ENCODE assay signal across 8 cellular contexts in genomic region chr2:61855178-61855523, GRCh38. TPM values are rescaled to one million over a fixed set of nuclear protein-coding genes. Genes with fewer than 3 reads are reported as not detected.
A peak's percentile ranks its signal among the peaks of the same experiment; 100 is the strongest.
DNase-seq lines count a peak whose midpoint lies in the region; ATAC-seq, FAIRE-seq and TF ChIP-seq lines count a peak whose summit lies in the region.

No MANE protein-coding gene starts in this region.

- H3K4me1 ChIP-seq in body of pancreas (peaks cover 4% of the 10 kb centered on the region), HepG2 (ENCODE audit: insufficient read depth, low read length) (peaks cover 19% of the 10 kb centered on the region), thyroid gland (peaks cover 10% of the 10 kb centered on the region in 2 donors)

- peak in 2 of 3 donors; percentile 54 to 58 for TF ChIP-seq POLR2A in body of pancreas (IDR thresholded peaks at IDR 0.05)
- TF ChIP-seq POLR2A in HepG2 (IDR thresholded peaks at IDR 0.05; ENCODE audit: insufficient read depth in 1 of 2, low read depth in 2 of 2, low read length in 2 of 2): no peak
- TF ChIP-seq POLR2A in thyroid gland (IDR thresholded peaks at IDR 0.05): no peak

- intact Hi-C loops in body of pancreas (cut with DNase I) (no loop called here), HepG2 (cut with micrococcal nuclease; ENCODE audit: unreplicated experiment) (loop anchor here (2.0 kb wide), 1 partner anchor 34 kb away; the partner anchor contains the start of gene CCT4), thyroid gland (cut with DNase I) (no loop called here)

- in situ Hi-C loops in HepG2 (cut with HindIII; ENCODE audit: extremely low pct_ligation_motif_present, low pct_unique_long_range_greater_than_20kb): no loop called here

- DNase-seq in DMS79 treated with DMSO at 0.1 percent for 48 hours (lab: John Stamatoyannopoulos, UW) (peak; percentile 82), M059J (ENCODE audit: low read depth) (peak; percentile 60), body of pancreas (peak; percentile 44 to 60 (median 50)), HepG2 (ENCODE audit: low spot score) (peak; percentile 45), thyroid gland (peak; percentile 37 to 42)
- DNase-seq in stimulated activated CD4-positive, alpha-beta T cell treated with anti-CD3 and anti-CD28 coated beads, Interleukin-2, amount 100 ng/mL, for 48 hours: no peak

- no TSS peak for BruUV-seq in HepG2 (replicated peaks; lab: Mats Ljungman, UMichigan)

- peak overlapping the region; percentile 98 for H2AFZ ChIP-seq in HepG2 (ENCODE audit: low read length)

- peak; percentile 8 for ATAC-seq in body of pancreas
- peak; percentile 55 for ATAC-seq in HepG2
- no peak for ATAC-seq in HG03469 (IDR thresholded peaks at IDR 0.05; ENCODE audit: unreplicated experiment)
- ATAC-seq in HG03139 (IDR thresholded peaks at IDR 0.05; ENCODE audit: unreplicated experiment): no peak

- peak overlapping the region; percentile 99 for H3K4me2 ChIP-seq in HepG2 (ENCODE audit: low read depth, low read length)

- POLR2A ChIA-PET in HepG2 (lab: Yijun Ruan, JAX): interaction anchor here (1.0 to 2.6 kb wide), 10 partner anchors 8 to 380 kb away, joined by 3 to 17 read pairs (median 6); partner anchors contain the start of gene XPO1

- H3K27me3 ChIP-seq in body of pancreas (no peaks in the 10 kb centered on the region), HepG2 (ENCODE audit: control insufficient read depth in 1 of 2, insufficient read depth in 2 of 2, low read length in 2 of 2) (no peaks in the 10 kb centered on the region; a peak in 1 of 5 replicates), thyroid gland (no peaks in the 10 kb centered on the region)

- no peaks in the 10 kb centered on the region for H3K79me2 ChIP-seq in HepG2 (ENCODE audit: insufficient read depth, low read length)

- CTCF ChIA-PET in HepG2 (lab: Yijun Ruan, JAX; ENCODE audit: low intra/inter-chr PET ratio, low total read pairs): interaction anchor here (1.1 kb wide), 1 partner anchor 18 kb away, joined by 3 read pairs; no protein-coding TSS in a partner anchor

- H3K27ac ChIP-seq in body of pancreas (peak overlapping the region; percentile 61 to 95 (median 84)), HepG2 (ENCODE audit: extremely low read length, insufficient read depth, low read length) (peak overlapping the region; percentile 87), thyroid gland (peak overlapping the region; percentile 17 to 58 (median 48))

- peak overlapping the region; percentile 68 for H3K9ac ChIP-seq in HepG2 (ENCODE audit: insufficient read depth, low read depth, low read length)

- H3K9me3 ChIP-seq in body of pancreas: no peaks in the 10 kb centered on the region
- H3K9me3 ChIP-seq in HepG2 (ENCODE audit: low read length): no peaks in the 10 kb centered on the region
- no peaks in the 10 kb centered on the region for H3K9me3 ChIP-seq in thyroid gland

- peak overlapping the region; percentile 41 to 44 for H3K4me3 ChIP-seq in body of pancreas
- peak overlapping the region; percentile 54 to 93 (median 82) for H3K4me3 ChIP-seq in HepG2 (replicated peaks in 1 of 3; ENCODE audit: insufficient read depth in 1 of 3, low read depth in 2 of 3, low read length in 3 of 3)
- H3K4me3 ChIP-seq in thyroid gland (replicated peaks in 1 of 3): peak overlapping the region; percentile 35 to 73 (median 48)

- FAIRE-seq in HepG2 (lab: Jason Lieb, UNC): no peak

- no peak for TF ChIP-seq RAD21 in HepG2 (CRISPR knock-in tag; IDR thresholded peaks at IDR 0.05)

- TF ChIP-seq CTCF in body of pancreas (IDR thresholded peaks at IDR 0.05) (no peak), HepG2 (CRISPR knock-in tag; IDR thresholded peaks at IDR 0.05) (no peak; the same call in 1 of the 2 replicates), thyroid gland (IDR thresholded peaks at IDR 0.05) (no peak)

- H3K36me3 ChIP-seq in body of pancreas (replicated peaks in 1 of 2; ENCODE audit: insufficient read depth in 1 of 2, low read depth in 2 of 2): no peaks in the 10 kb centered on the region
- H3K36me3 ChIP-seq in HepG2 (replicated peaks in 1 of 2; ENCODE audit: control insufficient read depth in 1 of 2, insufficient read depth in 2 of 2, low read length in 2 of 2): no peaks in the 10 kb centered on the region
- H3K36me3 ChIP-seq in thyroid gland: no peaks in the 10 kb centered on the region

- TF ChIP-seq EP300 in HepG2 (IDR thresholded peaks at IDR 0.05; ENCODE audit: low read depth in 2 of 2, low read length in 2 of 2): no peak
- no peak for TF ChIP-seq EP300 in HepG2 (CRISPR knock-in tag; IDR thresholded peaks at IDR 0.05; ENCODE audit: borderline replicate concordance)

- no peaks in the 10 kb centered on the region for H4K20me1 ChIP-seq in HepG2 (ENCODE audit: insufficient read depth, low read length)

- 18 to 19% methylated on average over 6 to 9 of the region's 9 CpGs for WGBS in body of pancreas, 2 donors
- WGBS in HepG2 (ENCODE audit: low lambda C conversion rate): 0% methylated on average over 9 of the region's 9 CpGs
- 30 to 50% methylated on average over 9 of the region's 9 CpGs for WGBS in thyroid gland, 2 donors

RNA-seq across cellular contexts. Expression of gene FAM161A, which starts 1.3 kb away (rescaled TPM):
- total RNA-seq in M059J (2014; rRNA removed; shearing (Covaris generic)): 1.7 and 2.0 TPM in 2 replicates
- total RNA-seq in body of pancreas (1 to 10 TPM; 3.0 to 3.1 TPM), HepG2 (2016; rRNA removed; fragmentation: Illumina TruSeq; extraction: Trizol) (3.4 and 5.0 TPM in 2 replicates), thyroid gland (10 to 100 TPM in 2 of 4 donors, 1 to 10 TPM in 2; 5.6 to 17.1 (median 9.4) TPM)
- 0.81 and 1.1 TPM in 2 replicates for total RNA-seq in HepG2 (2016; cell fraction: cytosol; rRNA removed; fragmentation: Illumina TruSeq; extraction: Trizol; ENCODE audit: low read depth)
- 3.5 and 5.4 TPM in 2 replicates for total RNA-seq in HepG2 (2016; cell fraction: insoluble cytoplasmic fraction; rRNA removed; fragmentation: Illumina TruSeq; extraction: Trizol)
- 2.5 and 2.7 TPM in 2 replicates for total RNA-seq in HepG2 (2016; cell fraction: membrane; rRNA removed; fragmentation: Illumina TruSeq; extraction: Trizol)
- total RNA-seq in HepG2 (2016; cell fraction: nucleus; rRNA removed; fragmentation: Illumina TruSeq; extraction: Trizol): 5.8 and 7.4 TPM in 2 replicates
- polyA plus RNA-seq in HepG2 (2011; rRNA removed): 1.8 and 2.7 TPM in 2 replicates
- 0.50 and 0.65 TPM in 2 replicates for polyA plus RNA-seq in HepG2 (2011; cell fraction: cytosol; rRNA removed)
- 2.8 and 3.2 TPM in 2 replicates for polyA plus RNA-seq in HepG2 (2011; cell fraction: nucleus; rRNA removed)
- 2.5 and 3.3 TPM in 2 replicates for polyA plus RNA-seq in HepG2 (2012)
- 0.29 and 0.33 TPM in 2 replicates for polyA plus RNA-seq in HepG2 (2016; cell fraction: cytosol; fragmentation: Illumina TruSeq; extraction: Trizol; ENCODE audit: low read depth)
- 6.6 and 9.6 TPM in 2 replicates for polyA plus RNA-seq in HepG2 (2016; cell fraction: insoluble cytoplasmic fraction; fragmentation: Illumina TruSeq; extraction: Trizol; ENCODE audit: low read depth)
- 1.2 TPM in 2 replicates for polyA plus RNA-seq in HepG2 (2016; cell fraction: membrane; fragmentation: Illumina TruSeq; extraction: Trizol; ENCODE audit: low read depth)
- 19.9 and 20.4 TPM in 2 replicates for polyA plus RNA-seq in HepG2 (2016; cell fraction: nucleus; fragmentation: Illumina TruSeq; extraction: Trizol; ENCODE audit: insufficient read depth, low read depth)
- polyA minus RNA-seq in HepG2 (2011; rRNA and poly(A)+ RNA removed; ENCODE audit: low replicate concordance): 0.64 and 1.3 TPM in 2 replicates
- 0.70 and 0.89 TPM in 2 replicates for polyA minus RNA-seq in HepG2 (2011; cell fraction: cytosol; rRNA and poly(A)+ RNA removed)
- 5.8 TPM in 2 replicates for polyA minus RNA-seq in HepG2 (2011; cell fraction: nucleus; rRNA and poly(A)+ RNA removed)

RNA-seq across cellular contexts. Expression of gene CCT4, which starts 33.3 kb away (rescaled TPM):
- total RNA-seq in M059J (2014; rRNA removed; shearing (Covaris generic)): 194 and 248 TPM in 2 replicates
- total RNA-seq in body of pancreas: 10 to 100 TPM; 33.3 to 67.5 TPM
- total RNA-seq in HepG2 (2016; rRNA removed; fragmentation: Illumina TruSeq; extraction: Trizol): 340 and 437 TPM in 2 replicates
- 104 and 110 TPM in 2 replicates for total RNA-seq in HepG2 (2016; cell fraction: cytosol; rRNA removed; fragmentation: Illumina TruSeq; extraction: Trizol; ENCODE audit: low read depth)
- 333 and 424 TPM in 2 replicates for total RNA-seq in HepG2 (2016; cell fraction: insoluble cytoplasmic fraction; rRNA removed; fragmentation: Illumina TruSeq; extraction: Trizol)
- 151 and 155 TPM in 2 replicates for total RNA-seq in HepG2 (2016; cell fraction: membrane; rRNA removed; fragmentation: Illumina TruSeq; extraction: Trizol)
- 146 and 161 TPM in 2 replicates for total RNA-seq in HepG2 (2016; cell fraction: nucleus; rRNA removed; fragmentation: Illumina TruSeq; extraction: Trizol)
- 107 and 138 TPM in 2 replicates for polyA plus RNA-seq in HepG2 (2011; rRNA removed)
- 82.8 and 109 TPM in 2 replicates for polyA plus RNA-seq in HepG2 (2011; cell fraction: cytosol; rRNA removed)
- polyA plus RNA-seq in HepG2 (2011; cell fraction: nucleus; rRNA removed): 37.1 and 40.4 TPM in 2 replicates
- polyA plus RNA-seq in HepG2 (2012): 213 and 256 TPM in 2 replicates
- 49.7 and 50.6 TPM in 2 replicates for polyA plus RNA-seq in HepG2 (2016; cell fraction: cytosol; fragmentation: Illumina TruSeq; extraction: Trizol; ENCODE audit: low read depth)
- polyA plus RNA-seq in HepG2 (2016; cell fraction: insoluble cytoplasmic fraction; fragmentation: Illumina TruSeq; extraction: Trizol; ENCODE audit: low read depth): 353 and 356 TPM in 2 replicates
- 70.7 and 79.2 TPM in 2 replicates for polyA plus RNA-seq in HepG2 (2016; cell fraction: membrane; fragmentation: Illumina TruSeq; extraction: Trizol; ENCODE audit: low read depth)
- polyA plus RNA-seq in HepG2 (2016; cell fraction: nucleus; fragmentation: Illumina TruSeq; extraction: Trizol; ENCODE audit: insufficient read depth, low read depth): 148 and 151 TPM in 2 replicates
- polyA minus RNA-seq in HepG2 (2011; rRNA and poly(A)+ RNA removed; ENCODE audit: low replicate concordance): 71.9 and 75.3 TPM in 2 replicates
- 132 and 133 TPM in 2 replicates for polyA minus RNA-seq in HepG2 (2011; cell fraction: cytosol; rRNA and poly(A)+ RNA removed)
- polyA minus RNA-seq in HepG2 (2011; cell fraction: nucleus; rRNA and poly(A)+ RNA removed): 81.9 and 92.7 TPM in 2 replicates
- total RNA-seq in thyroid gland: 10 to 100 TPM; 84.4 to 96.5 (median 88.7) TPM

RNA-seq across cellular contexts. Expression of gene COMMD1, which starts 50.3 kb away (rescaled TPM):
- 47.7 and 75.7 TPM in 2 replicates for total RNA-seq in M059J (2014; rRNA removed; shearing (Covaris generic))
- total RNA-seq in body of pancreas (10 to 100 TPM; 19.1 to 37.9 TPM), HepG2 (2016; rRNA removed; fragmentation: Illumina TruSeq; extraction: Trizol) (105 and 125 TPM in 2 replicates), thyroid gland (100 to 1,000 TPM in 2 of 4 donors, 10 to 100 TPM in 2; 76.0 to 132 (median 100) TPM)
- 137 and 165 TPM in 2 replicates for total RNA-seq in HepG2 (2016; cell fraction: cytosol; rRNA removed; fragmentation: Illumina TruSeq; extraction: Trizol; ENCODE audit: low read depth)
- total RNA-seq in HepG2 (2016; cell fraction: insoluble cytoplasmic fraction; rRNA removed; fragmentation: Illumina TruSeq; extraction: Trizol): 102 and 125 TPM in 2 replicates
- total RNA-seq in HepG2 (2016; cell fraction: membrane; rRNA removed; fragmentation: Illumina TruSeq; extraction: Trizol): 133 and 151 TPM in 2 replicates
- total RNA-seq in HepG2 (2016; cell fraction: nucleus; rRNA removed; fragmentation: Illumina TruSeq; extraction: Trizol): 41.5 and 44.9 TPM in 2 replicates
- 22.8 and 25.7 TPM in 2 replicates for polyA plus RNA-seq in HepG2 (2011; rRNA removed)
- 25.9 and 29.9 TPM in 2 replicates for polyA plus RNA-seq in HepG2 (2011; cell fraction: cytosol; rRNA removed)
- 12.0 and 12.6 TPM in 2 replicates for polyA plus RNA-seq in HepG2 (2011; cell fraction: nucleus; rRNA removed)
- 35.6 and 38.0 TPM in 2 replicates for polyA plus RNA-seq in HepG2 (2012)
- 146 and 159 TPM in 2 replicates for polyA plus RNA-seq in HepG2 (2016; cell fraction: cytosol; fragmentation: Illumina TruSeq; extraction: Trizol; ENCODE audit: low read depth)
- 125 and 128 TPM in 2 replicates for polyA plus RNA-seq in HepG2 (2016; cell fraction: insoluble cytoplasmic fraction; fragmentation: Illumina TruSeq; extraction: Trizol; ENCODE audit: low read depth)
- polyA plus RNA-seq in HepG2 (2016; cell fraction: membrane; fragmentation: Illumina TruSeq; extraction: Trizol; ENCODE audit: low read depth): 113 and 115 TPM in 2 replicates
- 57.4 and 59.6 TPM in 2 replicates for polyA plus RNA-seq in HepG2 (2016; cell fraction: nucleus; fragmentation: Illumina TruSeq; extraction: Trizol; ENCODE audit: insufficient read depth, low read depth)
- polyA minus RNA-seq in HepG2 (2011; rRNA and poly(A)+ RNA removed; ENCODE audit: low replicate concordance): 9.1 and 10.7 TPM in 2 replicates
- 8.6 and 9.5 TPM in 2 replicates for polyA minus RNA-seq in HepG2 (2011; cell fraction: cytosol; rRNA and poly(A)+ RNA removed)
- 14.5 and 17.4 TPM in 2 replicates for polyA minus RNA-seq in HepG2 (2011; cell fraction: nucleus; rRNA and poly(A)+ RNA removed)

Comparison
In these comparisons a context has a peak if more than half of its experiments do, and no peak if none do; other contexts are left out.
1. DNase-seq: peak in DMS79 treated with DMSO at 0.1 percent for 48 hours (single experiment), M059J (single experiment), body of pancreas (4 of 4), HepG2 (single experiment) and thyroid gland (2 of 2); none in stimulated activated CD4-positive, alpha-beta T cell treated with anti-CD3 and anti-CD28 coated beads, Interleukin-2, amount 100 ng/mL, for 48 hours (0 of 2).
2. ATAC-seq: peak in body of pancreas (single experiment) and HepG2 (single experiment); none in HG03469 (single experiment) and HG03139 (single experiment).
3. POLR2A ChIP-seq: peak in body of pancreas (2 of 3); none in HepG2 (0 of 2) and thyroid gland (0 of 2).
4. Peak in every context shown above with its lines, with median percentiles within 50 percentile points of each other: H3K27ac ChIP-seq and H3K4me3 ChIP-seq.